26 cellular contexts compared by ENCODE assay signal in the genomic region with DNA sequence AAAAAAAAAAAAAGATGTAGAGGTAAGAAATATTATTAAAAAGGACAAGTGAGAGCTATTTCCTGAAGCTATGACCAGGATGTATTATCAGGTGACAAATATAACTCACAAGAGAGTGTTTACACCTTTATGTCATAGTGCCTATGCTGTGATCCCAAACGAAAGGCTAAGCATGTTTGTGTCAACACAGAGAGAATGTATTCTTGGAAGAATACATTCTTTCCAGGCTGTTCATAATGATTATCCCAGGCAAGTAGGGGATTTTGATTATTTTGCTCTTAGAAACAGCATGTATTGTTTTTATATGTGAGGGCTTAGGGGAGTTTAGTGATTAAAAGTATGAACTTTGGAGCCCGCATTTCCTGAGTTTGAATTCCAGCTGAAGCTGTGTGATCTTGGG.
"Had no signal": no experiment of that assay in that cellular context is flagged by ENCODE, and none has a peak within 500 bp of the region (broad histone marks: within the 10 kb centered on the region; RNA-seq: fewer than 3 reads in every experiment).

No MANE protein-coding gene starts in this region.

- H3K4me3 ChIP-seq: psoas muscle, right atrium auricular region, tibial nerve had no signal

- H3K27ac Mint-ChIP-seq: activated CD4-positive, alpha-beta memory T cell treated with anti-CD3 and anti-CD28 coated beads, Interleukin-2, amount 10 ng/mL, durations not matched to agents 7 days and 5 days; activated CD4-positive, alpha-beta T cell treated with anti-CD3 and anti-CD28 coated beads, Interleukin-2, amount 10 ng/mL, durations not matched to agents 7 days and 5 days; activated naive CD4-positive, alpha-beta T cell treated with anti-CD3 and anti-CD28 coated beads, Interleukin-2, amount 10 ng/mL, durations not matched to agents 7 days and 5 days; activated naive CD8-positive, alpha-beta T cell treated with anti-CD3 and anti-CD28 coated beads, Interleukin-2, amount 10 ng/mL, durations not matched to agents 7 days and 5 days; activated T-cell treated with anti-CD3 and anti-CD28 coated beads, Interleukin-2, amount 50 U/mL, for 24 hours; naive thymus-derived CD8-positive, alpha-beta T cell; WTC11 had no signal

- DNase-seq: activated CD4-positive, alpha-beta memory T cell treated with anti-CD3 and anti-CD28 coated beads, Interleukin-2, amount 10 ng/mL, durations not matched to agents 7 days and 5 days; activated CD4-positive, alpha-beta T cell treated with anti-CD3 and anti-CD28 coated beads for 1 hour; activated CD4-positive, alpha-beta T cell treated with anti-CD3 and anti-CD28 coated beads, Interleukin-2, amount 10 ng/mL, durations not matched to agents 7 days and 5 days; activated CD8-positive, alpha-beta memory T cell treated with anti-CD3 and anti-CD28 coated beads, Interleukin-2, amount 50 U/mL, for 48 hours; activated gamma-delta T cell; activated naive CD4-positive, alpha-beta T cell treated with anti-CD3 and anti-CD28 coated beads, Interleukin-2, amount 10 ng/mL, durations not matched to agents 7 days and 5 days; activated naive CD8-positive, alpha-beta T cell treated with anti-CD3 and anti-CD28 coated beads, Interleukin-2, amount 10 ng/mL, durations not matched to agents 7 days and 5 days; activated T-cell treated with anti-CD3 and anti-CD28 coated beads, Interleukin-2, amount 50 U/mL, for 24 hours; amniotic stem cell; cortex of kidney; endodermal cell; foreskin fibroblast; head of caudate nucleus; hippocampal formation; naive thymus-derived CD8-positive, alpha-beta T cell; nucleus accumbens; psoas muscle; stimulated activated CD4-positive, alpha-beta T cell treated with anti-CD3 and anti-CD28 coated beads, Interleukin-15, amount 100 ng/mL, for 24 hours; stimulated activated CD4-positive, alpha-beta T cell treated with anti-CD3 and anti-CD28 coated beads, Interleukin-2, amount 100 ng/mL, for 24 hours; stimulated activated naive CD4-positive, alpha-beta T cell treated with Interleukin-2 at 50 U/mL for 16 hours; T-helper 2 cell had no signal

- H3K4me3 Mint-ChIP-seq: activated CD4-positive, alpha-beta memory T cell treated with anti-CD3 and anti-CD28 coated beads, Interleukin-2, amount 10 ng/mL, durations not matched to agents 7 days and 5 days; activated CD4-positive, alpha-beta T cell treated with anti-CD3 and anti-CD28 coated beads, Interleukin-2, amount 10 ng/mL, durations not matched to agents 7 days and 5 days; activated naive CD4-positive, alpha-beta T cell treated with anti-CD3 and anti-CD28 coated beads, Interleukin-2, amount 10 ng/mL, durations not matched to agents 7 days and 5 days; activated naive CD8-positive, alpha-beta T cell treated with anti-CD3 and anti-CD28 coated beads, Interleukin-2, amount 10 ng/mL, durations not matched to agents 7 days and 5 days; activated T-cell treated with anti-CD3 and anti-CD28 coated beads, Interleukin-2, amount 50 U/mL, for 24 hours; endodermal cell; naive thymus-derived CD8-positive, alpha-beta T cell; neural crest cell; WTC11 had no signal

- H3K4me1 ChIP-seq: parathyroid adenoma, psoas muscle had no signal

- H3K27ac ChIP-seq: parathyroid adenoma, psoas muscle, right atrium auricular region had no signal

- H3K79me2 ChIP-seq: parathyroid adenoma had no signal

- H3K4me1 Mint-ChIP-seq: activated CD4-positive, alpha-beta T cell treated with anti-CD3 and anti-CD28 coated beads, Interleukin-2, amount 10 ng/mL, durations not matched to agents 7 days and 5 days; activated naive CD4-positive, alpha-beta T cell treated with anti-CD3 and anti-CD28 coated beads, Interleukin-2, amount 10 ng/mL, durations not matched to agents 7 days and 5 days; activated naive CD8-positive, alpha-beta T cell treated with anti-CD3 and anti-CD28 coated beads, Interleukin-2, amount 10 ng/mL, durations not matched to agents 7 days and 5 days had no signal

- H3K9me3 Mint-ChIP-seq: activated CD4-positive, alpha-beta memory T cell treated with anti-CD3 and anti-CD28 coated beads, Interleukin-2, amount 10 ng/mL, durations not matched to agents 7 days and 5 days; activated CD4-positive, alpha-beta T cell treated with anti-CD3 and anti-CD28 coated beads, Interleukin-2, amount 10 ng/mL, durations not matched to agents 7 days and 5 days; activated naive CD4-positive, alpha-beta T cell treated with anti-CD3 and anti-CD28 coated beads, Interleukin-2, amount 10 ng/mL, durations not matched to agents 7 days and 5 days; activated naive CD8-positive, alpha-beta T cell treated with anti-CD3 and anti-CD28 coated beads, Interleukin-2, amount 10 ng/mL, durations not matched to agents 7 days and 5 days; activated T-cell treated with anti-CD3 and anti-CD28 coated beads, Interleukin-2, amount 50 U/mL, for 24 hours; endodermal cell; naive thymus-derived CD8-positive, alpha-beta T cell; neural crest cell; WTC11 had no signal

- H3K27me3 ChIP-seq: right atrium auricular region, tibial nerve had no signal

- H3K36me3 ChIP-seq: right atrium auricular region, tibial nerve had no signal

- H3K9ac ChIP-seq: parathyroid adenoma had no signal

- H3K36me3 Mint-ChIP-seq: activated naive CD4-positive, alpha-beta T cell treated with anti-CD3 and anti-CD28 coated beads, Interleukin-2, amount 10 ng/mL, durations not matched to agents 7 days and 5 days; activated naive CD8-positive, alpha-beta T cell treated with anti-CD3 and anti-CD28 coated beads, Interleukin-2, amount 10 ng/mL, durations not matched to agents 7 days and 5 days; WTC11 had no signal
